27 cellular contexts compared by ENCODE assay signal in the genomic region with DNA sequence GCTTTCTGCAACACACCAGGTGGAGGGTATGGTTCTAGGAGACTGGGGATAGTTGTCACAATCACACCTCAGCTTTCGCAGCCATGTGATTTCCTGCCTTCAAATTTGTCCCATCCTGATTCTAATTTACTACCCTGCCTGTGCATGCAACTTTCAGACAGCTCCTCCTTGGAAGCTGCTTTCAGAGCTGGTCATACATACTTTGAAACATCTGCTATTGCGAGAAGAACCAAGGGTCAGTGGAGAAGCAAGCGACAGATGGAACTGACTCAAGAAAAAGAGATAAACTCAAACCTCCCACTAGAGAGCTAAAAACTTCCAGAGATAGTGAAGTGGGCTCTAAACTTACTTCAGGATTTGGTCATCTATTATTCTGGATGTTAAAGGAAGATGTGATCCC.
"Had no signal": no experiment of that assay in that cellular context is flagged by ENCODE, and none has a peak within 500 bp of the region (broad histone marks: within the 10 kb centered on the region; RNA-seq: fewer than 3 reads in every experiment).

No MANE protein-coding gene starts in this region.

- DNase-seq: immature natural killer cell; kidney; left colon; left lung; lower lobe of right lung; mammary epithelial cell; mesenchymal stem cell; naive thymus-derived CD8-positive, alpha-beta T cell; nucleus accumbens; pancreas; posterior cingulate gyrus; retina; right cardiac atrium; stimulated activated CD4-positive, alpha-beta T cell treated with anti-CD3 and anti-CD28 coated beads, Interleukin-12 subunit alpha, Interleukin-12 subunit beta, amount 100 ng/mL, for 4 hours; stimulated activated CD4-positive, alpha-beta T cell treated with anti-CD3 and anti-CD28 coated beads, Interleukin-15, amount 100 ng/mL, for 24 hours; stimulated activated CD4-positive, alpha-beta T cell treated with anti-CD3 and anti-CD28 coated beads, Interleukin-2, amount 100 ng/mL, for 24 hours; stimulated activated CD4-positive, alpha-beta T cell treated with anti-CD3 and anti-CD28 coated beads, Interleukin-4, amount 100 ng/mL, for 1 hour; stimulated activated naive B cell treated with anti-CD40 and anti-IgM and Interleukin-4, amounts not matched to agents 10 μg/mL and 1 μg/mL and 100 μg/mL, for 72 hours; stimulated activated naive CD8-positive, alpha-beta T cell treated with anti-CD3 and anti-CD28 coated beads, Interleukin-15, Interleukin-2, amounts not matched to agents 100 U/mL and 50 U/mL, for 24 hours; stomach; testis; thyroid gland; transverse colon; upper lobe of left lung had no signal

- H3K4me3 ChIP-seq: left lung, lower lobe of right lung, pancreas, prostate gland, skin epidermis, stomach, testis, thyroid gland, transverse colon, upper lobe of left lung, vagina had no signal

- H3K27ac ChIP-seq: left lung, lower lobe of right lung, pancreas, prostate gland, skin epidermis, stomach, testis, thyroid gland, transverse colon, upper lobe of left lung, vagina had no signal

- H3K27me3 ChIP-seq: left lung, testis, thyroid gland, transverse colon, upper lobe of left lung, vagina had no signal

- H3K4me1 ChIP-seq: left lung, lower lobe of right lung, pancreas, prostate gland, stomach, testis, thyroid gland, transverse colon, upper lobe of left lung, vagina had no signal

- H3K9me3 ChIP-seq: left lung, lower lobe of right lung, pancreas, prostate gland, stomach, testis, thyroid gland, transverse colon, upper lobe of left lung, vagina had no signal

- H3K36me3 ChIP-seq: left lung, lower lobe of right lung, pancreas, prostate gland, stomach, thyroid gland, transverse colon, upper lobe of left lung, vagina had no signal
